ENCODE assay signal across 8 cellular contexts in genomic region chr10:11515596-11516418, GRCh38.
A peak's percentile ranks its signal among the peaks of the same experiment; 100 is the strongest.
DNase-seq lines count a peak whose midpoint lies in the region; ATAC-seq and TF ChIP-seq lines count a peak whose summit lies in the region.

No MANE protein-coding gene starts in this region.

- peak overlapping the region in 2 of 4 donors; percentile 20 to 47 for H3K4me3 Mint-ChIP-seq in IgD-negative memory B cell
- H3K4me3 Mint-ChIP-seq in stimulated activated effector memory CD8-positive, alpha-beta T cell treated with anti-CD3 and anti-CD28 coated beads, Interleukin-12 subunit alpha, Interleukin-12 subunit beta, amount 100 ng/mL, for 72 hours: no peak overlapping the region

- TF ChIP-seq POLR2A in breast epithelium (IDR thresholded peaks at IDR 0.05): no peak

- no peak overlapping the region for H3K27ac ChIP-seq in breast epithelium

- no peaks in the 10 kb centered on the region for H3K9me3 ChIP-seq in breast epithelium

- intact Hi-C loops in breast epithelium (cut with DNase I; ENCODE audit: low total_unique reads): loop anchor here (5.0 kb wide), 1 partner anchor 211 kb away; no protein-coding TSS in a partner anchor

- no peaks in the 10 kb centered on the region for H3K9me3 Mint-ChIP-seq in IgD-negative memory B cell
- H3K9me3 Mint-ChIP-seq in stimulated activated effector memory CD8-positive, alpha-beta T cell treated with anti-CD3 and anti-CD28 coated beads, Interleukin-12 subunit alpha, Interleukin-12 subunit beta, amount 100 ng/mL, for 72 hours: no peaks in the 10 kb centered on the region

- no peaks in the 10 kb centered on the region for H3K27me3 ChIP-seq in breast epithelium

- peaks cover 33 to 57% (median 47%) of the 10 kb centered on the region in 3 donors for H3K4me1 Mint-ChIP-seq in IgD-negative memory B cell
- H3K4me1 Mint-ChIP-seq in stimulated activated effector memory CD8-positive, alpha-beta T cell treated with anti-CD3 and anti-CD28 coated beads, Interleukin-12 subunit alpha, Interleukin-12 subunit beta, amount 100 ng/mL, for 72 hours: peaks cover 6% of the 10 kb centered on the region

- peak; percentile 15 to 83 (median 81) for TF ChIP-seq CTCF in breast epithelium (IDR thresholded peaks at IDR 0.05)

- ATAC-seq in GM21526 (IDR thresholded peaks at IDR 0.05; ENCODE audit: low FRiP score, unreplicated experiment): peak; percentile 62
- ATAC-seq in stimulated activated effector memory CD8-positive, alpha-beta T cell treated with anti-CD3 and anti-CD28 coated beads, Interleukin-12 subunit alpha, Interleukin-12 subunit beta, amount 100 ng/mL, for 72 hours: peak; percentile 75

- no peak overlapping the region for H3K4me3 ChIP-seq in breast epithelium

- peak overlapping the region in 2 of 3 donors; percentile 2 to 50 for H3K27ac Mint-ChIP-seq in IgD-negative memory B cell
- no peak overlapping the region for H3K27ac Mint-ChIP-seq in stimulated activated effector memory CD8-positive, alpha-beta T cell treated with anti-CD3 and anti-CD28 coated beads, Interleukin-12 subunit alpha, Interleukin-12 subunit beta, amount 100 ng/mL, for 72 hours

- peak; percentile 23 to 26 for DNase-seq in NCI-H2081 (lab: John Stamatoyannopoulos, UW)
- DNase-seq in NCI-H2081 treated with DMSO at 0.1 percent for 48 hours (lab: John Stamatoyannopoulos, UW): no peak
- peak; percentile 43 for DNase-seq in SK-N-DZ (ENCODE audit: low spot score)
- DNase-seq in breast epithelium (ENCODE audit: low spot score in 2 of 2): peak in 1 of 2 donors; percentile 46
- DNase-seq in kidney tubule cell (ENCODE audit: low spot score): peak; percentile 65
- no peak for DNase-seq in stimulated activated effector memory CD8-positive, alpha-beta T cell treated with anti-CD3 and anti-CD28 coated beads, Interleukin-12 subunit alpha, Interleukin-12 subunit beta, amount 100 ng/mL, for 72 hours (ENCODE audit: low spot score in 2 of 2)

- no peaks in the 10 kb centered on the region for H3K36me3 Mint-ChIP-seq in IgD-negative memory B cell
- H3K36me3 Mint-ChIP-seq in stimulated activated effector memory CD8-positive, alpha-beta T cell treated with anti-CD3 and anti-CD28 coated beads, Interleukin-12 subunit alpha, Interleukin-12 subunit beta, amount 100 ng/mL, for 72 hours: no peaks in the 10 kb centered on the region

- no peaks in the 10 kb centered on the region for H3K36me3 ChIP-seq in breast epithelium

- H3K4me1 ChIP-seq in breast epithelium: no peaks in the 10 kb centered on the region

- H3K27me3 Mint-ChIP-seq in IgD-negative memory B cell: no peaks in the 10 kb centered on the region

Comparison
In these comparisons a context has a peak if more than half of its experiments do, and no peak if none do; other contexts are left out.
1. DNase-seq: peak in NCI-H2081 (2 of 2), SK-N-DZ (single experiment) and kidney tubule cell (single experiment); none in NCI-H2081 treated with DMSO at 0.1 percent for 48 hours (single experiment) and stimulated activated effector memory CD8-positive, alpha-beta T cell treated with anti-CD3 and anti-CD28 coated beads, Interleukin-12 subunit alpha, Interleukin-12 subunit beta, amount 100 ng/mL, for 72 hours (0 of 2).